In genomic region chr10:71582019-71582418, GRCh38 we compare ENCODE assay signal across 9 cellular contexts.
DNase-seq lines count a peak whose midpoint lies in the region; ATAC-seq, FAIRE-seq and TF ChIP-seq lines count a peak whose summit lies in the region.
"Had no signal": no experiment of that assay in that cellular context is flagged by ENCODE, and none has a peak within 500 bp of the region (broad histone marks: within the 10 kb centered on the region; RNA-seq: fewer than 3 reads in every experiment).

No MANE protein-coding gene starts in this region.

- H3K27ac Mint-ChIP-seq in WTC11: no peak overlapping the region
- H3K27ac Mint-ChIP-seq: activated B cell treated with CpG ODN at 0.5 μM for 24 hours had no signal

- no peaks in the 10 kb centered on the region for H3F3A ChIP-seq in MM.1S (ENCODE audit: insufficient read depth, low read length)

- no peak overlapping the region for H3K4me3 ChIP-seq in MM.1S (ENCODE audit: low read length)

- no peaks in the 10 kb centered on the region for H3K9me3 Mint-ChIP-seq in WTC11
- H3K9me3 Mint-ChIP-seq: activated B cell treated with CpG ODN at 0.5 μM for 24 hours had no signal

- no peak overlapping the region for H3K27ac ChIP-seq in MM.1S (ENCODE audit: low read length)

- H3K79me2 ChIP-seq in MM.1S (ENCODE audit: low read length): no peaks in the 10 kb centered on the region

- H3K4me2 ChIP-seq in MM.1S (ENCODE audit: low read depth, low read length): no peak overlapping the region

- H3K4me1 ChIP-seq in MM.1S (ENCODE audit: low read length): no peaks in the 10 kb centered on the region; the same call in 1 of the 2 replicates

- ATAC-seq in WTC11 (no peak), HG02642 (IDR thresholded peaks at IDR 0.05; ENCODE audit: poor library complexity, unreplicated experiment) (no peak), sciatic nerve (no peak)

- peaks cover 7% of the 10 kb centered on the region for H3K4me1 Mint-ChIP-seq in WTC11
- H3K4me1 Mint-ChIP-seq: activated B cell treated with CpG ODN at 0.5 μM for 24 hours had no signal

- no peak for TF ChIP-seq CTCF in WTC11 (IDR thresholded peaks at IDR 0.05)
- no peak for TF ChIP-seq CTCF in MM.1S (IDR thresholded peaks at IDR 0.05; ENCODE audit: low read length)

- no peak overlapping the region for H2AFZ ChIP-seq in MM.1S (ENCODE audit: low read length)

- no peaks in the 10 kb centered on the region for H3K36me3 ChIP-seq in MM.1S (replicated peaks; ENCODE audit: insufficient read depth, low read length)

- no peaks in the 10 kb centered on the region for H3K9me3 ChIP-seq in MM.1S (replicated peaks; ENCODE audit: insufficient read depth, low read length)

- no peaks in the 10 kb centered on the region for H3K36me3 Mint-ChIP-seq in WTC11

- CTCF ChIA-PET in WTC11 (lab: Charles Lee): interaction anchor here (0.6 to 1.6 kb wide), 10 partner anchors 12 to 242 kb away, joined by 3 to 5 read pairs (median 3); no protein-coding TSS in a partner anchor

- intact Hi-C loops in sciatic nerve (cut with DNase I): no loop called here

- H3K4me3 Mint-ChIP-seq in WTC11: no peak overlapping the region
- H3K4me3 Mint-ChIP-seq: activated B cell treated with CpG ODN at 0.5 μM for 24 hours had no signal

- no peak overlapping the region for H3K9ac ChIP-seq in MM.1S (ENCODE audit: low read length)

- H3K27me3 ChIP-seq in MM.1S (replicated peaks; ENCODE audit: insufficient read depth, low read length): peaks cover 40% of the 10 kb centered on the region

- POLR2A ChIA-PET in WTC11 (lab: Charles Lee): no interaction called here

- H4K20me1 ChIP-seq in MM.1S (ENCODE audit: insufficient read depth, low read length): no peaks in the 10 kb centered on the region

- no peaks in the 10 kb centered on the region for H3K9me2 ChIP-seq in MM.1S (replicated peaks; ENCODE audit: insufficient read depth, low read length)

- FAIRE-seq in HTR-8/SVneo (lab: Jason Lieb, UNC): no peak

- H3K27me3 Mint-ChIP-seq in WTC11 (ENCODE audit: low read depth): no peaks in the 10 kb centered on the region; the same call in 1 of the 2 replicates

- DNase-seq in HTR-8/SVneo (ENCODE audit: insufficient read length, low spot score) (peak; percentile 25), WTC11 (ENCODE audit: low spot score) (no peak), hippocampal formation (lab: John Stamatoyannopoulos, UW) (peak; percentile 17 to 41), superior temporal gyrus (ENCODE audit: extremely low spot score) (peak; percentile 50), sciatic nerve (ENCODE audit: low spot score) (no peak), MM.1S (no peak)
- DNase-seq: activated B cell treated with CpG ODN at 0.5 μM for 24 hours, activated gamma-delta T cell had no signal

TF ChIP-seq in WTC11, 78 proteins besides CTCF, POLR2A, EP300 and RAD21:
- TF ChIP-seq GABPB1 (CRISPR knock-in tag; IDR thresholded peaks at IDR 0.05): no peak
- 0 out of 2 replicates have a peak, but pooled peaks have one; percentile 51 for TF ChIP-seq SMAD3 (CRISPR knock-in tag; IDR thresholded peaks at IDR 0.05; ENCODE audit: borderline replicate concordance)
- TF ChIP-seq NFYB (CRISPR knock-in tag; conservative IDR thresholded peaks at IDR 0.05; ENCODE audit: low read depth): no peak
- peak; percentile 46; the same call in 1 of the 2 replicates for TF ChIP-seq TEAD4 (CRISPR knock-in tag; IDR thresholded peaks at IDR 0.05)
- TF ChIP-seq HMGA2 (CRISPR knock-in tag; IDR thresholded peaks at IDR 0.05): no peak
- 0 out of 2 replicates have a peak, but pooled peaks have one; percentile 33 for TF ChIP-seq ZNF232 (CRISPR knock-in tag; IDR thresholded peaks at IDR 0.05)
- TF ChIP-seq TEAD1 (CRISPR knock-in tag; IDR thresholded peaks at IDR 0.05): no peak
- TF ChIP-seq ZNF317 (CRISPR knock-in tag; IDR thresholded peaks at IDR 0.05; ENCODE audit: borderline replicate concordance, low read depth): no peak
- peak; percentile 50; the same call in 1 of the 2 replicates for TF ChIP-seq JUN (CRISPR knock-in tag; IDR thresholded peaks at IDR 0.05)
- no peak for TF ChIP-seq ZNF219 (CRISPR knock-in tag; IDR thresholded peaks at IDR 0.05; ENCODE audit: borderline replicate concordance)
- peak; percentile 72; the same call in 1 of the 2 replicates for TF ChIP-seq FOXP4 (CRISPR knock-in tag; IDR thresholded peaks at IDR 0.05)
- no peak; the same call in 1 of the 2 replicates for TF ChIP-seq CREM (CRISPR knock-in tag; IDR thresholded peaks at IDR 0.05)
TF ChIP-seq in WTC11: peak in this region for 5.

Comparison
In these comparisons a context has a peak if more than half of its experiments do, and no peak if none do; other contexts are left out.
1. DNase-seq: peak in HTR-8/SVneo (single experiment), hippocampal formation (2 of 2) and superior temporal gyrus (single experiment); none in WTC11 (single experiment), sciatic nerve (single experiment) and MM.1S (single experiment).